9 cellular contexts compared by ENCODE assay signal in the genomic region with DNA sequence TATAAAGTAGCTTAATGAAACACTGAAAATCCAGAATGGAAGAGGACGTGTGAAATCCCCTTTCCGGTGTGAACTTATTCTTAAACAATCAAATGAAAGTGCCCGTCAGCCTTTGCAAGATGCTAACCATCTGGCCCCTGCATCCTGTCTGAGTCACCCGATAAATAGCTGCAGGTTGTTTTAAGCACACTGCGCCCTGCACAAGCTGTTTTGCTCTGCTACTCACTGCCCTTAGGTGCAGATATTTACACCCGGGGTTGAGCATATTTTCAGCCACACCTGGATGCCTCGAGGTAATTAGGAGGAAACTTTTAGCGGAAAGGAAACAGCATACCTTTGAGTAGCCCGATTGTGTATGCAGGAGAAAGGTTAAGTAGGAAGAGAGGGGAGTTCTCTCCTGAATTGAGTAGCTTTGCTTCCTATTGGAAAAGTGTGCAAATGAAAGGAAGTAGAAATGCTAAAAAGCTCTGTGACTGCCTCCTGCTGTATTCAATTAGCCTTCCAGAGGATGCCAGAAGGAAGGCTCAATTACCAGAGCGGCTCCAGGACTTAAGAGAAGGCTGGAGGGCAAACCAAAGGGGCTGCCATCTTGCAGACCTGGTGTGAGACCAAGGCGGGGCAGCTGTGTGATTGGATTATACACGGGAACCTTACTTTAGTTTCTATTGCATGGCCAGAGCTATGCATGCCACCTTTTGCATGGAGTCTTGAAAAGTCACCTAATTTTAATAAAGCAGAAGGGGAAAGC. TPM values are rescaled to one million over a fixed set of nuclear protein-coding genes. Genes with fewer than 3 reads are reported as not detected.
DNase-seq lines count a peak whose midpoint lies in the region; ATAC-seq and TF ChIP-seq lines count a peak whose summit lies in the region.
"Had no signal": no experiment of that assay in that cellular context is flagged by ENCODE, and none has a peak within 500 bp of the region (broad histone marks: within the 10 kb centered on the region; RNA-seq: fewer than 3 reads in every experiment).

No MANE protein-coding gene starts in this region.

- peaks cover 9% of the 10 kb centered on the region for H3K27me3 Mint-ChIP-seq in activated T-helper 2 cell treated with anti-CD3 and anti-CD28 coated beads, Interferon-gamma antibody, Interleukin-2, Interleukin-4, amounts not matched to agents 10 μg/mL and 5 μg/mL and 100 μg/mL, durations not matched to agents 14 hours and 24 hours and 36 hours (ENCODE audit: low read depth)

- H3K27me3 ChIP-seq in left ventricle myocardium inferior (ENCODE audit: low read depth): peaks cover 32% of the 10 kb centered on the region

- no peak for TF ChIP-seq CTCF in left ventricle myocardium inferior (IDR thresholded peaks at IDR 0.05; ENCODE audit: borderline replicate concordance)

- peaks cover 16% of the 10 kb centered on the region for H3K4me1 ChIP-seq in left ventricle myocardium inferior

- H3K27ac ChIP-seq in left ventricle myocardium inferior (replicated peaks): no peak overlapping the region

- peak; percentile 54 for ATAC-seq in left ventricle myocardium superior

- H3K4me3 ChIP-seq in left ventricle myocardium inferior: no peak overlapping the region

- no peaks in the 10 kb centered on the region for H3K36me3 Mint-ChIP-seq in activated T-helper 2 cell treated with anti-CD3 and anti-CD28 coated beads, Interferon-gamma antibody, Interleukin-2, Interleukin-4, amounts not matched to agents 10 μg/mL and 5 μg/mL and 100 μg/mL, durations not matched to agents 14 hours and 24 hours and 36 hours (ENCODE audit: low read depth)
- H3K36me3 Mint-ChIP-seq: activated naive CD4-positive, alpha-beta T cell treated with anti-CD3 and anti-CD28 coated beads, Interleukin-2, amount 50 U/mL, for 72 hours had no signal

- no peaks in the 10 kb centered on the region for H3K36me3 ChIP-seq in left ventricle myocardium inferior

- H3K4me1 Mint-ChIP-seq in activated T-helper 2 cell treated with anti-CD3 and anti-CD28 coated beads, Interferon-gamma antibody, Interleukin-2, Interleukin-4, amounts not matched to agents 10 μg/mL and 5 μg/mL and 100 μg/mL, durations not matched to agents 14 hours and 24 hours and 36 hours (ENCODE audit: low read depth): peaks cover 12% of the 10 kb centered on the region

- H3K27ac Mint-ChIP-seq in activated T-helper 2 cell treated with anti-CD3 and anti-CD28 coated beads, Interferon-gamma antibody, Interleukin-2, Interleukin-4, amounts not matched to agents 10 μg/mL and 5 μg/mL and 100 μg/mL, durations not matched to agents 14 hours and 24 hours and 36 hours: no peak overlapping the region

- no peak overlapping the region for H3K4me3 Mint-ChIP-seq in activated T-helper 2 cell treated with anti-CD3 and anti-CD28 coated beads, Interferon-gamma antibody, Interleukin-2, Interleukin-4, amounts not matched to agents 10 μg/mL and 5 μg/mL and 100 μg/mL, durations not matched to agents 14 hours and 24 hours and 36 hours (ENCODE audit: low read depth)

- H3K9me3 Mint-ChIP-seq in activated T-helper 2 cell treated with anti-CD3 and anti-CD28 coated beads, Interferon-gamma antibody, Interleukin-2, Interleukin-4, amounts not matched to agents 10 μg/mL and 5 μg/mL and 100 μg/mL, durations not matched to agents 14 hours and 24 hours and 36 hours: no peaks in the 10 kb centered on the region
- H3K9me3 Mint-ChIP-seq: activated naive CD4-positive, alpha-beta T cell treated with anti-CD3 and anti-CD28 coated beads, Interleukin-2, amount 50 U/mL, for 72 hours had no signal

- no peaks in the 10 kb centered on the region for H3K9me3 ChIP-seq in left ventricle myocardium inferior (replicated peaks)

- DNase-seq in left ventricle myocardium superior: no peak
- DNase-seq in left ventricle myocardium inferior: no peak
- DNase-seq in HK-2 (ENCODE audit: unreplicated experiment): peak; percentile 23
- peak; percentile 85 for DNase-seq in SHP77 treated with DMSO at 0.1 percent for 48 hours (lab: John Stamatoyannopoulos, UW)
- peak; percentile 26 for DNase-seq in fibroblast of the conjunctiva (ENCODE audit: low read depth)
- DNase-seq in pons (ENCODE audit: low spot score): no peak
- no peak for DNase-seq in GM19238 (ENCODE audit: insufficient read length, low spot score)
- DNase-seq in activated T-helper 2 cell treated with anti-CD3 and anti-CD28 coated beads, Interferon-gamma antibody, Interleukin-2, Interleukin-4, amounts not matched to agents 10 μg/mL and 5 μg/mL and 100 μg/mL, durations not matched to agents 14 hours and 24 hours and 36 hours (ENCODE audit: low spot score): no peak

- intact Hi-C loops in left ventricle myocardium superior (cut with micrococcal nuclease) (no loop called here), left ventricle myocardium inferior (cut with micrococcal nuclease) (no loop called here)
- intact Hi-C loops in activated T-helper 2 cell treated with anti-CD3 and anti-CD28 coated beads, Interferon-gamma antibody, Interleukin-2, Interleukin-4, amounts not matched to agents 10 μg/mL and 5 μg/mL and 100 μg/mL, durations not matched to agents 14 hours and 24 hours and 36 hours (cut with micrococcal nuclease): no loop called here

RNA-seq across cellular contexts. Expression of a gene that starts 42.5 kb away (rescaled TPM):
- total RNA-seq in left ventricle myocardium superior (11.3 TPM), left ventricle myocardium inferior (14.9 TPM)
- 5.0 and 5.5 TPM in 2 replicates for total RNA-seq in activated T-helper 2 cell treated with anti-CD3 and anti-CD28 coated beads, Interferon-gamma antibody, Interleukin-2, Interleukin-4, amounts not matched to agents 10 μg/mL and 5 μg/mL and 100 μg/mL, durations not matched to agents 14 hours and 24 hours and 36 hours

Comparison
In these comparisons a context has a peak if more than half of its experiments do, and no peak if none do; other contexts are left out.
1. DNase-seq: peak in HK-2 (single experiment), SHP77 treated with DMSO at 0.1 percent for 48 hours (single experiment) and fibroblast of the conjunctiva (single experiment); none in left ventricle myocardium superior (single experiment), left ventricle myocardium inferior (single experiment), pons (single experiment), GM19238 (single experiment) and activated T-helper 2 cell treated with anti-CD3 and anti-CD28 coated beads, Interferon-gamma antibody, Interleukin-2, Interleukin-4, amounts not matched to agents 10 μg/mL and 5 μg/mL and 100 μg/mL, durations not matched to agents 14 hours and 24 hours and 36 hours (single experiment).